19 cellular contexts compared by ENCODE assay signal in genomic region chr1:93461236-93461635, GRCh38. TPM values are rescaled to one million over a fixed set of nuclear protein-coding genes. Genes with fewer than 3 reads are reported as not detected.
DNase-seq lines count a peak whose midpoint lies in the region; ATAC-seq, FAIRE-seq and TF ChIP-seq lines count a peak whose summit lies in the region.
"Had no signal": no experiment of that assay in that cellular context is flagged by ENCODE, and none has a peak within 500 bp of the region (broad histone marks: within the 10 kb centered on the region; RNA-seq: fewer than 3 reads in every experiment).

No MANE protein-coding gene starts in this region.

- in situ Hi-C loops in K562 (cut with MboI): no loop called here

- TF ChIP-seq EP300 in K562 (IDR thresholded peaks at IDR 0.05; ENCODE audit: low read length): no peak
- TF ChIP-seq EP300 in ovary (IDR thresholded peaks at IDR 0.05): no peak

- H3K9ac ChIP-seq in K562 (ENCODE audit: insufficient read depth in 1 of 2, low read depth in 2 of 2, low read length in 2 of 2): no peak overlapping the region
- H3K9ac ChIP-seq: BLaER1 treated with 17β-estradiol and CSF1 and Interleukin-3, amounts not matched to agents 10 nM and 100 nM; GM23248 had no signal

- TF ChIP-seq RAD21 in K562 (CRISPR knock-in tag; conservative IDR thresholded peaks at IDR 0.05 in 1 of 2, IDR thresholded peaks at IDR 0.05 in 1 of 2): no peak

- H3K27ac ChIP-seq in K562 (ENCODE audit: extremely low read depth, low read depth, low read length): no peak overlapping the region
- peak overlapping the region in 1 of 3 donors; percentile 16 for H3K27ac ChIP-seq in right lobe of liver
- no peak overlapping the region for H3K27ac ChIP-seq in ovary
- H3K27ac ChIP-seq: BLaER1 treated with 17β-estradiol and CSF1 and Interleukin-3, amounts not matched to agents 10 nM and 100 nM; GM23248 had no signal

- WGBS in K562 (ENCODE audit: insufficient coverage, low coverage, missing lambda C conversion rate): 69% methylated on average over 5 of the region's 5 CpGs
- WGBS in right lobe of liver (ENCODE audit: insufficient coverage, low coverage, low lambda C conversion rate, missing lambda C conversion rate): 41% methylated on average over 5 of the region's 5 CpGs
- 89 to 92% (median 90%) methylated on average over 5 of the region's 5 CpGs for WGBS in ovary, 3 donors

- intact Hi-C loops in K562 (cut with micrococcal nuclease) (no loop called here), right lobe of liver (cut with DNase I) (no loop called here), ovary (cut with DNase I) (no loop called here)

- DNase-seq in H54 (ENCODE audit: insufficient read length, low spot score) (no peak), K562 (ENCODE audit: extremely low read depth in 1 of 4, low spot score in 3 of 4) (no peak), right lobe of liver (no peak), progenitor cell of endocrine pancreas (ENCODE audit: low spot score, unreplicated experiment) (no peak), LoVo (ENCODE audit: low spot score) (no peak), MG63 (no peak), ovary (no peak)
- no peak for DNase-seq in central memory CD4-positive, alpha-beta T cell
- DNase-seq: 8988T; CD8-positive, alpha-beta T cell; DMS 273 treated with DMSO at 0.1 percent for 48 hours; DMS53; DND-41; EL; GM23248 had no signal

- POLR2A ChIA-PET in K562 (lab: Yijun Ruan, JAX): no interaction called here

- H3K4me3 ChIP-seq in K562 (no peak overlapping the region), right lobe of liver (no peak overlapping the region), MG63 (no peak overlapping the region), ovary (no peak overlapping the region)
- H3K4me3 ChIP-seq: BLaER1 treated with 17β-estradiol and CSF1 and Interleukin-3, amounts not matched to agents 10 nM and 100 nM; GM12878; GM23248; HAP-1 had no signal

- peaks cover 35% of the 10 kb centered on the region for H3K36me3 Mint-ChIP-seq in progenitor cell of endocrine pancreas (ENCODE audit: insufficient read depth)
- H3K36me3 Mint-ChIP-seq: CD8-positive, alpha-beta T cell had no signal

- CTCF ChIA-PET in K562 (lab: Yijun Ruan, JAX; ENCODE audit: low intra/inter-chr PET ratio): no interaction called here

- H4K20me1 ChIP-seq in K562 (replicated peaks; ENCODE audit: control insufficient read depth, insufficient read depth, low read length): no peaks in the 10 kb centered on the region

- H3K4me3 Mint-ChIP-seq in progenitor cell of endocrine pancreas (ENCODE audit: low read depth): no peak overlapping the region
- H3K4me3 Mint-ChIP-seq: B cell; CD8-positive, alpha-beta T cell had no signal

- BruUV-seq in K562 (replicated peaks; lab: Mats Ljungman, UMichigan): no TSS peak

- H3K27ac Mint-ChIP-seq in progenitor cell of endocrine pancreas: peak overlapping the region; percentile 77
- H3K27ac Mint-ChIP-seq: B cell; CD8-positive, alpha-beta T cell had no signal

- TF ChIP-seq POLR2A in H54 (IDR thresholded peaks at IDR 0.05; ENCODE audit: low read depth, low read length) (no peak), K562 (conservative IDR thresholded peaks at IDR 0.05) (no peak), right lobe of liver (IDR thresholded peaks at IDR 0.05) (no peak), ovary (IDR thresholded peaks at IDR 0.05) (no peak)

- H3K36me3 ChIP-seq in K562 (ENCODE audit: control insufficient read depth, insufficient read depth, low read length) (no peaks in the 10 kb centered on the region), right lobe of liver (no peaks in the 10 kb centered on the region), MG63 (no peaks in the 10 kb centered on the region), ovary (no peaks in the 10 kb centered on the region)
- H3K36me3 ChIP-seq: HAP-1 had no signal

- H3K9me3 ChIP-seq in K562 (replicated peaks; ENCODE audit: control insufficient read depth, insufficient read depth, low read depth, low read length): no peaks in the 10 kb centered on the region
- no peaks in the 10 kb centered on the region for H3K9me3 ChIP-seq in right lobe of liver
- H3K9me3 ChIP-seq in MG63: 0 out of 2 replicates have a peak, but pooled peaks cover 3% of the 10 kb centered on the region
- H3K9me3 ChIP-seq in ovary: no peaks in the 10 kb centered on the region
- H3K9me3 ChIP-seq: HAP-1 had no signal

- ATAC-seq in K562 (no peak), right lobe of liver (peak in 3 of 4 donors; percentile 23 to 75 (median 54))
- ATAC-seq: CD8-positive, alpha-beta T cell; GM12878 had no signal

- peaks cover 15% of the 10 kb centered on the region for H3K4me1 Mint-ChIP-seq in progenitor cell of endocrine pancreas (ENCODE audit: low read depth)
- H3K4me1 Mint-ChIP-seq: B cell had no signal

- H3K9me1 ChIP-seq in K562 (ENCODE audit: control insufficient read depth, insufficient read depth, low read length): no peaks in the 10 kb centered on the region

- H3K9me3 Mint-ChIP-seq in progenitor cell of endocrine pancreas (ENCODE audit: low read depth): peaks cover 10% of the 10 kb centered on the region

- no peaks in the 10 kb centered on the region for H3K27me3 Mint-ChIP-seq in progenitor cell of endocrine pancreas
- H3K27me3 Mint-ChIP-seq: B cell had no signal

- FAIRE-seq in H54 (lab: Jason Lieb, UNC) (peak; percentile 20), K562 (lab: Jason Lieb, UNC) (peak; percentile 59)
- FAIRE-seq: GM12878 had no signal

- H3K4me2 ChIP-seq in K562 (ENCODE audit: insufficient read depth, low read length): no peak overlapping the region
- H3K4me2 ChIP-seq: BLaER1 treated with 17β-estradiol and CSF1 and Interleukin-3, amounts not matched to agents 10 nM and 100 nM had no signal

- no peaks in the 10 kb centered on the region for H3K79me2 ChIP-seq in K562 (ENCODE audit: control insufficient read depth, insufficient read depth, low read length)

- H2AFZ ChIP-seq in K562 (ENCODE audit: low read depth, low read length): no peak overlapping the region
- H2AFZ ChIP-seq: GM23248 had no signal

- TF ChIP-seq CTCF in K562 (IDR thresholded peaks at IDR 0.05 in 2 of 3, conservative IDR thresholded peaks at IDR 0.05 in 1 of 3; ENCODE audit: insufficient read depth in 2 of 3, low read depth in 1 of 3, low read length in 3 of 3) (no peak), right lobe of liver (IDR thresholded peaks at IDR 0.05) (no peak), progenitor cell of endocrine pancreas (IDR thresholded peaks at IDR 0.05; ENCODE audit: unreplicated experiment) (no peak), ovary (IDR thresholded peaks at IDR 0.05) (no peak)

- H3K4me1 ChIP-seq in K562 (replicated peaks in 1 of 2; ENCODE audit: control insufficient read depth in 2 of 2, insufficient read depth in 2 of 2, low read length in 2 of 2) (peaks cover 0 to 3% of the 10 kb centered on the region in 2 experiments; a peak in 2 of 5 replicates), right lobe of liver (no peaks in the 10 kb centered on the region), ovary (ENCODE audit: insufficient read depth) (no peaks in the 10 kb centered on the region)

- H3K27me3 ChIP-seq in K562 (ENCODE audit: control insufficient read depth in 2 of 2, insufficient read depth in 2 of 2, low read length in 2 of 2): no peaks in the 10 kb centered on the region
- no peaks in the 10 kb centered on the region for H3K27me3 ChIP-seq in right lobe of liver
- no peaks in the 10 kb centered on the region for H3K27me3 ChIP-seq in MG63
- no peaks in the 10 kb centered on the region for H3K27me3 ChIP-seq in ovary
- H3K27me3 ChIP-seq: BLaER1 treated with 17β-estradiol and CSF1 and Interleukin-3, amounts not matched to agents 10 nM and 100 nM had no signal

TF ChIP-seq in K562, 482 proteins besides CTCF, POLR2A, EP300 and RAD21:
- no peak for TF ChIP-seq LARP7 (IDR thresholded peaks at IDR 0.05)
TF ChIP-seq in K562: peak in this region for 0.

RNA-seq across cellular contexts. Expression of gene FNBP1L, which starts 13.3 kb away (rescaled TPM):
- 2.6 and 11.8 TPM in 2 replicates for total RNA-seq in K562 (2011; cell fraction: chromatin; rRNA removed; ENCODE audit: low replicate concordance)
- 1.0 and 2.1 TPM in 2 replicates for total RNA-seq in K562 (2011; cell fraction: nucleolus; rRNA removed)
- 5.1 and 7.2 TPM in 2 replicates for total RNA-seq in K562 (2011; cell fraction: nucleoplasm; rRNA removed)
- total RNA-seq in K562 (2014; rRNA removed) (4.4 and 5.9 TPM in 2 replicates), K562 (2014; rRNA removed; fragmentation: Illumina TruSeq; extraction: Trizol) (6.1 and 6.6 TPM in 2 replicates), K562 (2015; rRNA removed; fragmentation: Illumina TruSeq; extraction: Trizol) (5.3 and 6.1 TPM in 2 replicates), K562 (2021) (4.4 TPM in 2 replicates), right lobe of liver (10 to 100 TPM in 4 of 6 experiments, 1 to 10 TPM in 2; 9.0 to 15.6 (median 12.1) TPM), progenitor cell of endocrine pancreas (132 and 136 TPM in 2 replicates), ovary (10 to 100 TPM; 16.2 to 27.6 (median 18.4) TPM)
- polyA plus RNA-seq in K562 (2011; rRNA removed) (6.9 and 9.6 TPM in 2 replicates), K562 (2014; fragmentation: Illumina TruSeq; extraction: Trizol) (5.9 and 6.7 TPM in 2 replicates), K562 (2014; fragmentation: Nextera tagmentation; extraction: Ambion mirVana) (1 to 10 TPM; 1.4 to 2.3 TPM), K562 (2014; rRNA removed) (4.1 and 4.7 TPM in 2 replicates), ovary (10 to 100 TPM; 11.9 to 21.2 TPM)
- 1.4 and 4.7 TPM in 2 replicates for polyA plus RNA-seq in K562 (2011; cell fraction: cytosol; rRNA removed)
- 6.6 and 16.4 TPM in 2 replicates for polyA plus RNA-seq in K562 (2011; cell fraction: nucleus; rRNA removed)
- polyA plus RNA-seq in K562 (2012): 3.7 and 4.0 TPM in 2 replicates
- 10.4 and 19.9 TPM in 2 replicates for polyA minus RNA-seq in K562 (2011; rRNA and poly(A)+ RNA removed)
- 2.9 and 3.9 TPM in 2 replicates for polyA minus RNA-seq in K562 (2011; cell fraction: cytosol; rRNA and poly(A)+ RNA removed)
- 6.1 and 20.2 TPM in 2 replicates for polyA minus RNA-seq in K562 (2011; cell fraction: nucleus; rRNA and poly(A)+ RNA removed)
- total RNA-seq in MG63 (2014; rRNA removed; shearing (Covaris generic); ENCODE audit: low replicate concordance): 1.2 and 1.5 TPM in 2 replicates
